In genomic region chr18:26438980-26439379, GRCh38 we compare ENCODE assay signal across 9 cellular contexts.
DNase-seq lines count a peak whose midpoint lies in the region; ATAC-seq and TF ChIP-seq lines count a peak whose summit lies in the region.
"Had no signal": no experiment of that assay in that cellular context is flagged by ENCODE, and none has a peak within 500 bp of the region (broad histone marks: within the 10 kb centered on the region; RNA-seq: fewer than 3 reads in every experiment).

No MANE protein-coding gene starts in this region.

- peaks cover under 1% of the 10 kb centered on the region for H3K9me3 Mint-ChIP-seq in memory B cell
- no peaks in the 10 kb centered on the region for H3K9me3 Mint-ChIP-seq in activated CD4-positive, alpha-beta T cell treated with anti-CD3 and anti-CD28 coated beads for 36 hours (ENCODE audit: low read depth)
- H3K9me3 Mint-ChIP-seq: activated naive CD4-positive, alpha-beta T cell treated with anti-CD3 and anti-CD28 coated beads, Interleukin-2, amount 50 U/mL, for 24 hours had no signal

- ATAC-seq in GM19035 (IDR thresholded peaks at IDR 0.05; ENCODE audit: unreplicated experiment) (peak; percentile 98), HG02610 (IDR thresholded peaks at IDR 0.05; ENCODE audit: unreplicated experiment) (peak; percentile 99), HG03460 (IDR thresholded peaks at IDR 0.05; ENCODE audit: unreplicated experiment) (peak; percentile 100), memory B cell (ENCODE audit: low read depth) (peak; percentile 99), omental fat pad (ENCODE audit: low FRiP score) (no peak)
- ATAC-seq in activated CD4-positive, alpha-beta T cell treated with anti-CD3 and anti-CD28 coated beads for 36 hours, result no peak

- peak; percentile 25 to 55 for DNase-seq in memory B cell (ENCODE audit: low spot score in 2 of 2)
- DNase-seq in activated CD8-positive, alpha-beta memory T cell treated with anti-CD3 and anti-CD28 coated beads, Interleukin-2, amount 50 U/mL, for 4 hours, result no peak
- no peak for DNase-seq in activated CD4-positive, alpha-beta T cell treated with anti-CD3 and anti-CD28 coated beads for 36 hours
- no peak for DNase-seq in omental fat pad (ENCODE audit: low spot score)
- DNase-seq in DMS153 (lab: John Stamatoyannopoulos, UW), result no peak

- peaks cover 5% of the 10 kb centered on the region for H3K4me1 Mint-ChIP-seq in memory B cell
- H3K4me1 Mint-ChIP-seq in activated CD4-positive, alpha-beta T cell treated with anti-CD3 and anti-CD28 coated beads for 36 hours, result no peaks in the 10 kb centered on the region
- H3K4me1 Mint-ChIP-seq: activated naive CD4-positive, alpha-beta T cell treated with anti-CD3 and anti-CD28 coated beads, Interleukin-2, amount 50 U/mL, for 24 hours had no signal

- intact Hi-C loops in activated CD4-positive, alpha-beta T cell treated with anti-CD3 and anti-CD28 coated beads for 36 hours (cut with DNase I, micrococcal nuclease), result no loop called here

- no peak overlapping the region for H3K4me3 Mint-ChIP-seq in memory B cell
- no peak overlapping the region for H3K4me3 Mint-ChIP-seq in activated CD4-positive, alpha-beta T cell treated with anti-CD3 and anti-CD28 coated beads for 36 hours
- H3K4me3 Mint-ChIP-seq: activated naive CD4-positive, alpha-beta T cell treated with anti-CD3 and anti-CD28 coated beads, Interleukin-2, amount 50 U/mL, for 24 hours had no signal

- CTCF ChIA-PET in activated CD4-positive, alpha-beta T cell treated with anti-CD3 and anti-CD28 coated beads for 36 hours (lab: Charles Lee), result interaction anchor here (1.7 kb wide), 1 partner anchor 55 kb away, joined by 6 read pairs; no protein-coding TSS in a partner anchor

- H3K27ac Mint-ChIP-seq in memory B cell, result no peak overlapping the region
- H3K27ac Mint-ChIP-seq in activated CD4-positive, alpha-beta T cell treated with anti-CD3 and anti-CD28 coated beads for 36 hours, result no peak overlapping the region
- H3K27ac Mint-ChIP-seq: activated naive CD4-positive, alpha-beta T cell treated with anti-CD3 and anti-CD28 coated beads, Interleukin-2, amount 50 U/mL, for 24 hours had no signal

- no peaks in the 10 kb centered on the region for H3K36me3 Mint-ChIP-seq in memory B cell
- H3K36me3 Mint-ChIP-seq in activated CD4-positive, alpha-beta T cell treated with anti-CD3 and anti-CD28 coated beads for 36 hours (ENCODE audit: low read depth), result no peaks in the 10 kb centered on the region
- H3K36me3 Mint-ChIP-seq: activated naive CD4-positive, alpha-beta T cell treated with anti-CD3 and anti-CD28 coated beads, Interleukin-2, amount 50 U/mL, for 24 hours had no signal

- POLR2A ChIA-PET in activated CD4-positive, alpha-beta T cell treated with anti-CD3 and anti-CD28 coated beads for 36 hours (lab: Charles Lee), result no interaction called here

- peaks cover 13% of the 10 kb centered on the region for H3K27me3 Mint-ChIP-seq in memory B cell
- peaks cover 5% of the 10 kb centered on the region for H3K27me3 Mint-ChIP-seq in activated CD4-positive, alpha-beta T cell treated with anti-CD3 and anti-CD28 coated beads for 36 hours
- H3K27me3 Mint-ChIP-seq: activated naive CD4-positive, alpha-beta T cell treated with anti-CD3 and anti-CD28 coated beads, Interleukin-2, amount 50 U/mL, for 24 hours had no signal

- TF ChIP-seq CTCF in omental fat pad (IDR thresholded peaks at IDR 0.05), result no peak

Comparison
In these comparisons a context has a peak if more than half of its experiments do, and no peak if none do; other contexts are left out.
1. ATAC-seq: peak in GM19035 (single experiment), HG02610 (single experiment), HG03460 (single experiment) and memory B cell (single experiment); none in activated CD4-positive, alpha-beta T cell treated with anti-CD3 and anti-CD28 coated beads for 36 hours (single experiment) and omental fat pad (single experiment).
2. DNase-seq: peak in memory B cell (2 of 2); none in activated CD8-positive, alpha-beta memory T cell treated with anti-CD3 and anti-CD28 coated beads, Interleukin-2, amount 50 U/mL, for 4 hours (single experiment), activated CD4-positive, alpha-beta T cell treated with anti-CD3 and anti-CD28 coated beads for 36 hours (single experiment), omental fat pad (single experiment) and DMS153 (single experiment).